In the genomic region with DNA sequence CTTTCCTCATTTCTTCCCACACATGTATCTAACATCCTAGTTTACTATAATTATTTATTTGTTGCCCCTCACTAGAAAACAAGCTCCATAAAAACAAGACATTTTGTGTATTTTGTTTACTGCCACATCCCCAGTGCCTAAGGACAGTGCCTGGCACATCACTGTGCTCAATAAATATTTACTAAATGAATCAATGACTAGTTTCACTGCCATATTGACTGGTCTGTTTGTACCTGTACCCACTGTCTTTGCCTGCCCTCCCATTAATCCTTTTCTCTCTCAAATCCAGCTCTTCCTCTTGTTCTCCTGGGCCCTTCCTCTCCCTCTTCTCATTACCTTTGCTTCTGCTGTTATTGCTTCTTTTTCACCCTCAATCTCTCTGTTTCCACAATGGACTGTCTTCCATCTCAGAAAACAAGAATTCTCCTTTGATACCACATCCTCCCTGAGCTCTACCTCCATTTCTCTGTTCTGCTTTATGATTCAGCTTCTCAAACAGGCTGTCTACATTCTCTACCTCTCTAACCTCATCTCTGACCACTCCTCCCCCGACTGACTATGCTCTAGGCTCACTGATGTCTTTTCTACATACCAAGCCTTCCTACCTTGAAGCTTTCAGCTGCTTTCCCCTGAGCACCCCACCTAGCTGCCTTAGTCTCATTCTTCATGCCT, we compare ENCODE assay signal across 14 cellular contexts. TPM values are rescaled to one million over a fixed set of nuclear protein-coding genes. Genes with fewer than 3 reads are reported as not detected.
DNase-seq lines count a peak whose midpoint lies in the region; ATAC-seq and TF ChIP-seq lines count a peak whose summit lies in the region.
"Had no signal": no experiment of that assay in that cellular context is flagged by ENCODE, and none has a peak within 500 bp of the region (broad histone marks: within the 10 kb centered on the region; RNA-seq: fewer than 3 reads in every experiment).

No MANE protein-coding gene starts in this region.

- H4K20me1 ChIP-seq in IMR-90 (ENCODE audit: insufficient read depth, low read length): no peaks in the 10 kb centered on the region

- intact Hi-C loops in IMR-90 (cut with micrococcal nuclease): no loop called here

- H2BK20ac ChIP-seq in IMR-90 (ENCODE audit: low read depth, low read length): no peak overlapping the region

- BruUV-seq in IMR-90 (replicated peaks; lab: Mats Ljungman, UMichigan): no TSS peak

- H2AK5ac ChIP-seq in IMR-90 (ENCODE audit: low read depth, low read length): no peak overlapping the region

- no peak overlapping the region for H2BK5ac ChIP-seq in IMR-90 (ENCODE audit: low read depth, low read length, poor library complexity, severe bottlenecking)

- H2BK15ac ChIP-seq in IMR-90 (ENCODE audit: low read depth, low read length): no peak overlapping the region

- no peaks in the 10 kb centered on the region for H3K27me3 ChIP-seq in IMR-90 (ENCODE audit: control insufficient read depth, insufficient read depth, low read length)

- H2AK9ac ChIP-seq in IMR-90 (replicated peaks; ENCODE audit: low read depth, low read length, poor library complexity): no peak overlapping the region

- H2AFZ ChIP-seq in IMR-90 (replicated peaks; ENCODE audit: low read length, poor library complexity): no peak overlapping the region

- no peaks in the 10 kb centered on the region for H3K36me3 ChIP-seq in IMR-90 (ENCODE audit: control insufficient read depth, insufficient read depth, low read length)

- no peaks in the 10 kb centered on the region for H3K9me3 ChIP-seq in IMR-90 (ENCODE audit: control insufficient read depth, insufficient read depth, low read length)

- no peak overlapping the region for H3K27ac ChIP-seq in IMR-90 (ENCODE audit: insufficient read depth, low read length)
- H3K27ac ChIP-seq: VCaP had no signal

- H3K18ac ChIP-seq in IMR-90 (ENCODE audit: low read depth, low read length): no peak overlapping the region

- TF ChIP-seq CTCF in IMR-90 (conservative IDR thresholded peaks at IDR 0.05; ENCODE audit: low read depth, low read length): no peak

- no peak for TF ChIP-seq POLR2A in IMR-90 (IDR thresholded peaks at IDR 0.05; ENCODE audit: low read depth, low read length)

- H3K4ac ChIP-seq in IMR-90 (ENCODE audit: low read depth, low read length): no peak overlapping the region

- CTCF ChIA-PET in IMR-90 (lab: Yijun Ruan, JAX): interaction anchor here (0.8 kb wide), 1 partner anchor 8 kb away, joined by 3 read pairs; no protein-coding TSS in a partner anchor

- H3K79me1 ChIP-seq in IMR-90 (ENCODE audit: low read depth in 1 of 2, low read length in 2 of 2): no peaks in the 10 kb centered on the region

- 0 out of 2 replicates have a peak overlapping the region, but pooled peaks have one; percentile 9 for H3K23ac ChIP-seq in IMR-90 (ENCODE audit: low read depth, low read length)

- H4K5ac ChIP-seq in IMR-90 (ENCODE audit: low read depth, low read length): no peak overlapping the region

- H3K4me2 ChIP-seq in IMR-90 (ENCODE audit: low read depth, low read length): no peak overlapping the region

- DNase-seq in IMR-90: no peak
- DNase-seq in AG08395 (ENCODE audit: low spot score): no peak
- no peak for DNase-seq in DMS153 (lab: John Stamatoyannopoulos, UW)
- DNase-seq: activated T-cell treated with anti-CD3 and anti-CD28 coated beads, Interleukin-2, amount 50 U/mL, for 48 hours; DMS79 treated with DMSO at 0.1 percent for 48 hours; effector memory CD4-positive, alpha-beta T cell; HFFc6; left ventricle myocardium superior had no signal

- H3K14ac ChIP-seq in IMR-90 (replicated peaks; ENCODE audit: low read depth, low read length): no peak overlapping the region

- no peak overlapping the region for H3K56ac ChIP-seq in IMR-90 (ENCODE audit: extremely low read depth, insufficient read depth, low read length)

- no peak overlapping the region for H3K4me3 ChIP-seq in IMR-90 (ENCODE audit: insufficient read depth, low read depth, low read length)

- 57% methylated on average over 1 of the region's 1 CpG; no CpG with 5 or more reads in 1 of the 2 experiments for WGBS in IMR-90 (ENCODE audit: extremely low coverage in 2 of 2, insufficient read length in 1 of 2), 2 experiments

- peaks cover 3% of the 10 kb centered on the region; the same call in 1 of the 2 replicates for H3K4me1 ChIP-seq in IMR-90 (ENCODE audit: control insufficient read depth, insufficient read depth, low read length)

- no peak for TF ChIP-seq RAD21 in IMR-90 (IDR thresholded peaks at IDR 0.05; ENCODE audit: low read length)

- ATAC-seq in GM18499 (IDR thresholded peaks at IDR 0.05; ENCODE audit: insufficient read depth, unreplicated experiment) (peak; percentile 63), GM19395 (IDR thresholded peaks at IDR 0.05; ENCODE audit: unreplicated experiment) (peak; percentile 90), HG02884 (IDR thresholded peaks at IDR 0.05; ENCODE audit: unreplicated experiment) (peak; percentile 84), IMR-90 (ENCODE audit: low read depth) (no peak), GM18873 (IDR thresholded peaks at IDR 0.05; ENCODE audit: low FRiP score, unreplicated experiment) (no peak), HG03439 (IDR thresholded peaks at IDR 0.05; ENCODE audit: unreplicated experiment) (no peak)
- ATAC-seq: left ventricle myocardium superior had no signal

- H2BK120ac ChIP-seq in IMR-90 (ENCODE audit: low read depth, low read length): no peak overlapping the region

- dilution Hi-C loops in IMR-90 (cut with HindIII; ENCODE audit: low sequenced_read_pairs, unreplicated experiment): no loop called here

- no peaks in the 10 kb centered on the region for H3K9me1 ChIP-seq in IMR-90 (ENCODE audit: insufficient read depth, low read length)

- H4K91ac ChIP-seq in IMR-90 (ENCODE audit: insufficient read depth, low read depth, low read length): no peak overlapping the region

- POLR2A ChIA-PET in IMR-90 (lab: Charles Lee; ENCODE audit: unreplicated experiment): no interaction called here

- no peak overlapping the region for H3K9ac ChIP-seq in IMR-90 (ENCODE audit: low read depth, low read length)

- in situ Hi-C loops in IMR-90 (cut with MboI; ENCODE audit: low sequenced_read_pairs): no loop called here

- no peak overlapping the region for H4K8ac ChIP-seq in IMR-90 (ENCODE audit: low read depth in 2 of 2, low read length in 2 of 2)

TF ChIP-seq in IMR-90, 13 proteins besides CTCF, POLR2A, EP300 and RAD21:
- no peak for TF ChIP-seq NFE2L2 (IDR thresholded peaks at IDR 0.05; ENCODE audit: low read depth, low read length)
- TF ChIP-seq, protein P1, sequence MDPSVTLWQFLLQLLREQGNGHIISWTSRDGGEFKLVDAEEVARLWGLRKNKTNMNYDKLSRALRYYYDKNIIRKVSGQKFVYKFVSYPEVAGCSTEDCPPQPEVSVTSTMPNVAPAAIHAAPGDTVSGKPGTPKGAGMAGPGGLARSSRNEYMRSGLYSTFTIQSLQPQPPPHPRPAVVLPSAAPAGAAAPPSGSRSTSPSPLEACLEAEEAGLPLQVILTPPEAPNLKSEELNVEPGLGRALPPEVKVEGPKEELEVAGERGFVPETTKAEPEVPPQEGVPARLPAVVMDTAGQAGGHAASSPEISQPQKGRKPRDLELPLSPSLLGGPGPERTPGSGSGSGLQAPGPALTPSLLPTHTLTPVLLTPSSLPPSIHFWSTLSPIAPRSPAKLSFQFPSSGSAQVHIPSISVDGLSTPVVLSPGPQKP (IDR thresholded peaks at IDR 0.05; ENCODE audit: borderline replicate concordance, low read depth, low read length): no peak

RNA-seq across cellular contexts. Expression of a gene that starts 8.3 kb away (rescaled TPM):
- 5.4 and 16.4 TPM in 2 replicates for total RNA-seq in IMR-90 (2012; rRNA removed)
- polyA plus RNA-seq in IMR-90 (2012; rRNA removed): 9.5 and 10.6 TPM in 2 replicates
- 1.3 and 2.1 TPM in 2 replicates for polyA plus RNA-seq in IMR-90 (2012; cell fraction: cytosol; rRNA removed)
- polyA plus RNA-seq in IMR-90 (2012; cell fraction: nucleus; rRNA removed; ENCODE audit: low replicate concordance): 2.5 and 20.4 TPM in 2 replicates

Comparison
In these comparisons a context has a peak if more than half of its experiments do, and no peak if none do; other contexts are left out.
1. ATAC-seq: peak in GM18499 (single experiment), GM19395 (single experiment) and HG02884 (single experiment); none in IMR-90 (single experiment), GM18873 (single experiment) and HG03439 (single experiment).